Comparison of ENCODE assay signal across 17 cellular contexts in genomic region chr7:25790261-25790660, GRCh38.
DNase-seq lines count a peak whose midpoint lies in the region; TF ChIP-seq lines count a peak whose summit lies in the region.
"Had no signal": no experiment of that assay in that cellular context is flagged by ENCODE, and none has a peak within 500 bp of the region (broad histone marks: within the 10 kb centered on the region; RNA-seq: fewer than 3 reads in every experiment).

No MANE protein-coding gene starts in this region.

- peak; percentile 20 for DNase-seq in LHCN-M2 (ENCODE audit: low read depth)
- no peak for DNase-seq in colonic mucosa
- DNase-seq in kidney glomerular epithelial cell (lab: John Stamatoyannopoulos, UW): peak; percentile 10
- DNase-seq in stomach: no peak
- DNase-seq in stimulated activated CD4-positive, alpha-beta T cell treated with anti-CD3 and anti-CD28 coated beads, Interleukin-4, amount 100 ng/mL, for 24 hours: no peak
- DNase-seq in foreskin fibroblast: no peak
- no peak for DNase-seq in COR-L47 (lab: John Stamatoyannopoulos, UW)
- DNase-seq in central memory CD4-positive, alpha-beta T cell: no peak
- DNase-seq: activated CD4-positive, alpha-beta T cell treated with anti-CD3 and anti-CD28 coated beads for 1 hour; EL; MM.1S; NCI-H2029; NCI-H510A; PC-3; stimulated activated CD4-positive, alpha-beta T cell treated with anti-CD3 and anti-CD28 coated beads, Interleukin-2, amount 100 ng/mL, for 24 hours; T-helper 9 cell had no signal

- H3K36me3 ChIP-seq in colonic mucosa: no peaks in the 10 kb centered on the region
- H3K36me3 ChIP-seq in stomach: no peaks in the 10 kb centered on the region
- H3K36me3 ChIP-seq: adrenal gland had no signal

- 58 to 69% (median 64%) methylated on average over 6 of the region's 6 CpGs for WGBS in stomach, 5 donors

- TF ChIP-seq CTCF in colonic mucosa (IDR thresholded peaks at IDR 0.05) (no peak), stomach (IDR thresholded peaks at IDR 0.05) (no peak), foreskin fibroblast (IDR thresholded peaks at IDR 0.05; ENCODE audit: low read depth, low read length) (no peak)

- H3K27me3 ChIP-seq in colonic mucosa (no peaks in the 10 kb centered on the region), stomach (no peaks in the 10 kb centered on the region)
- H3K27me3 ChIP-seq: adrenal gland had no signal

- intact Hi-C loops in colonic mucosa (cut with DNase I) (no loop called here), stomach (cut with DNase I; ENCODE audit: low total_unique reads) (no loop called here)

- H3K4me3 ChIP-seq in colonic mucosa (no peak overlapping the region), stomach (no peak overlapping the region), foreskin fibroblast (ENCODE audit: low read depth in 1 of 2, low read length in 2 of 2) (no peak overlapping the region)
- H3K4me3 ChIP-seq: adrenal gland had no signal

- H3K4me1 ChIP-seq in colonic mucosa (no peaks in the 10 kb centered on the region), stomach (peaks cover 0 to 34% (median 9%) of the 10 kb centered on the region in 4 donors)
- H3K4me1 ChIP-seq: adrenal gland had no signal

- no peak for TF ChIP-seq POLR2A in stomach (IDR thresholded peaks at IDR 0.05)

- H3K9ac ChIP-seq in colonic mucosa (ENCODE audit: low read depth in 2 of 2, low read length in 2 of 2): peak overlapping the region in 1 of 2 donors; percentile 29

- no peak for TF ChIP-seq EP300 in stomach (IDR thresholded peaks at IDR 0.05)

- H3K27ac ChIP-seq in colonic mucosa (peak overlapping the region; percentile 47), stomach (peak overlapping the region; percentile 56 to 81 (median 76))
- H3K27ac ChIP-seq: adrenal gland had no signal

- H3K9me3 ChIP-seq in colonic mucosa (no peaks in the 10 kb centered on the region), stomach (no peaks in the 10 kb centered on the region)
- H3K9me3 ChIP-seq: adrenal gland had no signal

Comparison
In these comparisons a context has a peak if more than half of its experiments do, and no peak if none do; other contexts are left out.
1. DNase-seq: peak in LHCN-M2 (single experiment) and kidney glomerular epithelial cell (single experiment); none in colonic mucosa (single experiment), stomach (single experiment), stimulated activated CD4-positive, alpha-beta T cell treated with anti-CD3 and anti-CD28 coated beads, Interleukin-4, amount 100 ng/mL, for 24 hours (single experiment), foreskin fibroblast (0 of 2), COR-L47 (single experiment) and central memory CD4-positive, alpha-beta T cell (single experiment).